In the genomic region with DNA sequence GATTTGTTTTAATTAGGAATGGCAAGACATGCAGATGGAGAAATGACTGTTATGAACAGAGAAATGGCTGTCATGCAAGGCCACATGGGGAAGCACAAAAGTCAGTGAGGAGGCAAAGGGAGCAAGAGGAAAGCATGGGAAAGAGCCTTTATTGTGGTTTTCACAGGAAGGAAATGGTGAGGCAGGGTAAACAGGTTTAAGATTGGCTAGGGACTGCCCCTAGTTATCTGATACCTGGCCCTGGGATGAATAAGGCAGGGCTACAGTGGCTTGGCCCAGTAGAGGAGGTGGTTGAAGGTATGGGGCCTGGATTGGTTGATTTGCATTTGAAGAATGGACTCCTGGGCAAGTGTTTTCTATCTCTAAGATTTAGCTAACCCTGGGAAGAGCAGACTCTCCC, we compare ENCODE assay signal across 21 cellular contexts.
"Had no signal": no experiment of that assay in that cellular context is flagged by ENCODE, and none has a peak within 500 bp of the region (broad histone marks: within the 10 kb centered on the region; RNA-seq: fewer than 3 reads in every experiment).

No MANE protein-coding gene starts in this region.

- H3K36me3 ChIP-seq: cardiac muscle cell, neutrophil, ovary, prostate gland, right atrium auricular region, spleen, tibial artery had no signal

- H3K27ac Mint-ChIP-seq: activated CD4-positive, alpha-beta memory T cell treated with anti-CD3 and anti-CD28 coated beads for 36 hours; activated naive CD4-positive, alpha-beta T cell treated with anti-CD3 and anti-CD28 coated beads, Interleukin-2, amount 10 ng/mL, durations not matched to agents 7 days and 5 days; natural killer cell treated with Interleukin-12 subunit alpha and Interleukin-12 subunit beta and Interleukin-15 and Interleukin-18, amount 100 ng/mL, for 72 hours; T-helper 17 cell had no signal

- H3K4me1 ChIP-seq: prostate gland, right atrium auricular region, spleen, tibial artery had no signal

- H3K27me3 Mint-ChIP-seq: activated CD4-positive, alpha-beta memory T cell treated with anti-CD3 and anti-CD28 coated beads for 36 hours; activated naive CD4-positive, alpha-beta T cell treated with anti-CD3 and anti-CD28 coated beads, Interleukin-2, amount 10 ng/mL, durations not matched to agents 7 days and 5 days; natural killer cell treated with Interleukin-12 subunit alpha and Interleukin-12 subunit beta and Interleukin-15 and Interleukin-18, amount 100 ng/mL, for 72 hours; T-helper 17 cell had no signal

- H3K4me3 Mint-ChIP-seq: activated CD4-positive, alpha-beta memory T cell treated with anti-CD3 and anti-CD28 coated beads for 36 hours; activated naive CD4-positive, alpha-beta T cell treated with anti-CD3 and anti-CD28 coated beads, Interleukin-2, amount 10 ng/mL, durations not matched to agents 7 days and 5 days; natural killer cell treated with Interleukin-12 subunit alpha and Interleukin-12 subunit beta and Interleukin-15 and Interleukin-18, amount 100 ng/mL, for 72 hours; T-helper 17 cell had no signal

- H3K9me3 Mint-ChIP-seq: activated CD4-positive, alpha-beta memory T cell treated with anti-CD3 and anti-CD28 coated beads for 36 hours; activated naive CD4-positive, alpha-beta T cell treated with anti-CD3 and anti-CD28 coated beads, Interleukin-2, amount 10 ng/mL, durations not matched to agents 7 days and 5 days; natural killer cell treated with Interleukin-12 subunit alpha and Interleukin-12 subunit beta and Interleukin-15 and Interleukin-18, amount 100 ng/mL, for 72 hours had no signal

- DNase-seq: activated CD4-positive, alpha-beta memory T cell treated with anti-CD3 and anti-CD28 coated beads for 36 hours; activated CD4-positive, alpha-beta T cell treated with anti-CD3 and anti-CD28 coated beads for 48 hours; activated effector memory CD4-positive, alpha-beta T cell treated with anti-CD3 and anti-CD28 coated beads, Interleukin-2, amount 50 U/mL, for 16 hours; activated naive CD4-positive, alpha-beta T cell treated with anti-CD3 and anti-CD28 coated beads, Interleukin-2, amount 10 ng/mL, durations not matched to agents 7 days and 5 days; amygdala; erythroblast; glutamatergic neuron; left ventricle myocardium superior; ovary; spleen; stimulated activated CD4-positive, alpha-beta T cell treated with anti-CD3 and anti-CD28 coated beads, Interleukin-4, amount 100 ng/mL, for 1 hour; stimulated activated naive CD4-positive, alpha-beta T cell treated with Interleukin-2 at 50 U/mL for 16 hours; substantia nigra; T-helper 17 cell; tibial artery had no signal

- H3K4me3 ChIP-seq: cardiac muscle cell, hepatocyte, ovary, prostate gland, right atrium auricular region, spleen, tibial artery had no signal

- H3K27me3 ChIP-seq: hepatocyte, neutrophil, ovary, right atrium auricular region, spleen, tibial artery had no signal

- H3K4me1 Mint-ChIP-seq: activated naive CD4-positive, alpha-beta T cell treated with anti-CD3 and anti-CD28 coated beads, Interleukin-2, amount 10 ng/mL, durations not matched to agents 7 days and 5 days had no signal

- ATAC-seq: left ventricle myocardium superior; natural killer cell treated with Interleukin-12 subunit alpha and Interleukin-12 subunit beta and Interleukin-15 and Interleukin-18, amount 100 ng/mL, for 72 hours; T-helper 17 cell had no signal

- H3K27ac ChIP-seq: cardiac muscle cell, hepatocyte, neutrophil, ovary, prostate gland, right atrium auricular region, spleen, tibial artery had no signal

- H3K36me3 Mint-ChIP-seq: activated CD4-positive, alpha-beta memory T cell treated with anti-CD3 and anti-CD28 coated beads for 36 hours; activated naive CD4-positive, alpha-beta T cell treated with anti-CD3 and anti-CD28 coated beads, Interleukin-2, amount 10 ng/mL, durations not matched to agents 7 days and 5 days; natural killer cell treated with Interleukin-12 subunit alpha and Interleukin-12 subunit beta and Interleukin-15 and Interleukin-18, amount 100 ng/mL, for 72 hours had no signal

- H3K9me3 ChIP-seq: neutrophil, ovary, prostate gland, right atrium auricular region, spleen, tibial artery had no signal
